In genomic region chr16:55047331-55047730, GRCh38 we compare ENCODE assay signal across 15 cellular contexts.
A peak's percentile ranks its signal among the peaks of the same experiment; 100 is the strongest.
DNase-seq lines count a peak whose midpoint lies in the region; TF ChIP-seq lines count a peak whose summit lies in the region.
"Had no signal": no experiment of that assay in that cellular context is flagged by ENCODE, and none has a peak within 500 bp of the region (broad histone marks: within the 10 kb centered on the region; RNA-seq: fewer than 3 reads in every experiment).

No MANE protein-coding gene starts in this region.

- H3K36me3 ChIP-seq in Caco-2 (ENCODE audit: control insufficient read depth, insufficient read depth, low read length) = no peaks in the 10 kb centered on the region
- H3K36me3 ChIP-seq: BLaER1 had no signal

- H3K4me3 ChIP-seq in Caco-2 (ENCODE audit: low read depth, low read length) = no peak overlapping the region
- H3K4me3 ChIP-seq: BLaER1, GM23338 had no signal

- TF ChIP-seq CTCF in Caco-2 (IDR thresholded peaks at IDR 0.05; ENCODE audit: insufficient read depth in 1 of 2, low read depth in 1 of 2, low read length in 1 of 2, severe bottlenecking in 1 of 2, unreplicated experiment in 1 of 2) = no peak

- H3K4me1 ChIP-seq in Caco-2 = peaks cover 38% of the 10 kb centered on the region

- no peak overlapping the region for H3K4me3 Mint-ChIP-seq in activated CD4-positive, alpha-beta memory T cell treated with anti-CD3 and anti-CD28 coated beads, Interleukin-2, amount 10 ng/mL, durations not matched to agents 7 days and 5 days
- H3K4me3 Mint-ChIP-seq in activated CD4-positive, alpha-beta memory T cell treated with anti-CD3 and anti-CD28 coated beads for 36 hours = no peak overlapping the region
- no peak overlapping the region for H3K4me3 Mint-ChIP-seq in Caco-2 (ENCODE audit: unreplicated experiment)
- H3K4me3 Mint-ChIP-seq: B cell; CD4-positive, CD25-positive, alpha-beta regulatory T cell; CD8-positive, alpha-beta T cell; GM23338; H9 had no signal

- H3K9me3 Mint-ChIP-seq in activated CD4-positive, alpha-beta memory T cell treated with anti-CD3 and anti-CD28 coated beads, Interleukin-2, amount 10 ng/mL, durations not matched to agents 7 days and 5 days = no peaks in the 10 kb centered on the region
- H3K9me3 Mint-ChIP-seq in activated CD4-positive, alpha-beta memory T cell treated with anti-CD3 and anti-CD28 coated beads for 36 hours = no peaks in the 10 kb centered on the region
- no peaks in the 10 kb centered on the region for H3K9me3 Mint-ChIP-seq in Caco-2 (ENCODE audit: unreplicated experiment)
- H3K9me3 Mint-ChIP-seq: CD8-positive, alpha-beta T cell; GM23338; H9 had no signal

- CTCF ChIA-PET in activated CD4-positive, alpha-beta memory T cell treated with anti-CD3 and anti-CD28 coated beads, Interleukin-2, amount 10 ng/mL, durations not matched to agents 7 days and 5 days (lab: Charles Lee) = no interaction called here
- CTCF ChIA-PET in activated CD4-positive, alpha-beta memory T cell treated with anti-CD3 and anti-CD28 coated beads for 36 hours (lab: Charles Lee) = no interaction called here
- CTCF ChIA-PET in Caco-2 (lab: Charles Lee) = no interaction called here

- no peaks in the 10 kb centered on the region for H3K27me3 Mint-ChIP-seq in activated CD4-positive, alpha-beta memory T cell treated with anti-CD3 and anti-CD28 coated beads, Interleukin-2, amount 10 ng/mL, durations not matched to agents 7 days and 5 days
- H3K27me3 Mint-ChIP-seq in activated CD4-positive, alpha-beta memory T cell treated with anti-CD3 and anti-CD28 coated beads for 36 hours = peaks cover 4% of the 10 kb centered on the region
- H3K27me3 Mint-ChIP-seq in Caco-2 (ENCODE audit: insufficient read depth, unreplicated experiment) = no peaks in the 10 kb centered on the region
- H3K27me3 Mint-ChIP-seq: CD4-positive, CD25-positive, alpha-beta regulatory T cell had no signal

- no peaks in the 10 kb centered on the region for H3K9me3 ChIP-seq in Caco-2
- H3K9me3 ChIP-seq: BLaER1 had no signal

- no peaks in the 10 kb centered on the region for H3K27me3 ChIP-seq in Caco-2 (replicated peaks; ENCODE audit: control insufficient read depth, insufficient read depth, low read length)
- H3K27me3 ChIP-seq: BLaER1 had no signal

- POLR2A ChIA-PET in activated CD4-positive, alpha-beta memory T cell treated with anti-CD3 and anti-CD28 coated beads, Interleukin-2, amount 10 ng/mL, durations not matched to agents 7 days and 5 days (lab: Charles Lee) = no interaction called here
- POLR2A ChIA-PET in activated CD4-positive, alpha-beta memory T cell treated with anti-CD3 and anti-CD28 coated beads for 36 hours (lab: Charles Lee) = no interaction called here
- POLR2A ChIA-PET in Caco-2 (lab: Charles Lee) = no interaction called here

- no TSS peak for BruUV-seq in Caco-2 (replicated peaks; lab: Mats Ljungman, UMichigan)

- no peak overlapping the region for H3K27ac Mint-ChIP-seq in activated CD4-positive, alpha-beta memory T cell treated with anti-CD3 and anti-CD28 coated beads, Interleukin-2, amount 10 ng/mL, durations not matched to agents 7 days and 5 days
- H3K27ac Mint-ChIP-seq in activated CD4-positive, alpha-beta memory T cell treated with anti-CD3 and anti-CD28 coated beads for 36 hours = no peak overlapping the region
- H3K27ac Mint-ChIP-seq in Caco-2 (ENCODE audit: unreplicated experiment) = peak overlapping the region; percentile 79
- H3K27ac Mint-ChIP-seq: B cell; CD4-positive, CD25-positive, alpha-beta regulatory T cell; CD8-positive, alpha-beta T cell; GM23338; H9 had no signal

- intact Hi-C loops in activated CD4-positive, alpha-beta memory T cell treated with anti-CD3 and anti-CD28 coated beads for 36 hours (cut with micrococcal nuclease) = no loop called here
- intact Hi-C loops in Caco-2 (cut with micrococcal nuclease; ENCODE audit: unreplicated experiment) = loop anchor here (5.0 kb wide), 2 partner anchors 60 to 120 kb away; no protein-coding TSS in a partner anchor

- H3K36me3 Mint-ChIP-seq in activated CD4-positive, alpha-beta memory T cell treated with anti-CD3 and anti-CD28 coated beads, Interleukin-2, amount 10 ng/mL, durations not matched to agents 7 days and 5 days (ENCODE audit: low read depth) = no peaks in the 10 kb centered on the region
- no peaks in the 10 kb centered on the region for H3K36me3 Mint-ChIP-seq in activated CD4-positive, alpha-beta memory T cell treated with anti-CD3 and anti-CD28 coated beads for 36 hours
- peaks cover 6% of the 10 kb centered on the region for H3K36me3 Mint-ChIP-seq in Caco-2 (ENCODE audit: insufficient read depth, unreplicated experiment)
- H3K36me3 Mint-ChIP-seq: CD4-positive, CD25-positive, alpha-beta regulatory T cell; CD8-positive, alpha-beta T cell had no signal

- no peaks in the 10 kb centered on the region for H3K4me1 Mint-ChIP-seq in activated CD4-positive, alpha-beta memory T cell treated with anti-CD3 and anti-CD28 coated beads, Interleukin-2, amount 10 ng/mL, durations not matched to agents 7 days and 5 days
- no peaks in the 10 kb centered on the region for H3K4me1 Mint-ChIP-seq in activated CD4-positive, alpha-beta memory T cell treated with anti-CD3 and anti-CD28 coated beads for 36 hours (ENCODE audit: low read depth)
- H3K4me1 Mint-ChIP-seq in Caco-2 (ENCODE audit: low read depth, unreplicated experiment) = peaks cover 38% of the 10 kb centered on the region
- H3K4me1 Mint-ChIP-seq: B cell; CD4-positive, CD25-positive, alpha-beta regulatory T cell; GM23338; H9 had no signal

- peak; percentile 1 for DNase-seq in activated CD4-positive, alpha-beta memory T cell treated with anti-CD3 and anti-CD28 coated beads, Interleukin-2, amount 10 ng/mL, durations not matched to agents 7 days and 5 days
- DNase-seq in activated CD4-positive, alpha-beta memory T cell treated with anti-CD3 and anti-CD28 coated beads for 36 hours = no peak
- DNase-seq in Caco-2 = no peak
- peak; percentile 59 for DNase-seq in mesenteric fat pad (ENCODE audit: low spot score)
- no peak for DNase-seq in stimulated activated CD4-positive, alpha-beta T cell treated with anti-CD3 and anti-CD28 coated beads, Interleukin-1b, Interleukin-23, amount 100 ng/mL, for 48 hours
- DNase-seq in NCI-H1436 (lab: John Stamatoyannopoulos, UW) = no peak
- DNase-seq: CD4-positive, CD25-positive, alpha-beta regulatory T cell; CD8-positive, alpha-beta T cell; DMS53; DMS79 treated with DMSO at 0.1 percent for 48 hours; GF-D8; H9 had no signal

Comparison
In these comparisons a context has a peak if more than half of its experiments do, and no peak if none do; other contexts are left out.
1. DNase-seq: peak in activated CD4-positive, alpha-beta memory T cell treated with anti-CD3 and anti-CD28 coated beads, Interleukin-2, amount 10 ng/mL, durations not matched to agents 7 days and 5 days (single experiment) and mesenteric fat pad (single experiment); none in activated CD4-positive, alpha-beta memory T cell treated with anti-CD3 and anti-CD28 coated beads for 36 hours (single experiment), Caco-2 (0 of 2), stimulated activated CD4-positive, alpha-beta T cell treated with anti-CD3 and anti-CD28 coated beads, Interleukin-1b, Interleukin-23, amount 100 ng/mL, for 48 hours (single experiment) and NCI-H1436 (single experiment).